14 cellular contexts compared by ENCODE assay signal in genomic region chr5:143646961-143647360, GRCh38.
"Had no signal": no experiment of that assay in that cellular context is flagged by ENCODE, and none has a peak within 500 bp of the region (broad histone marks: within the 10 kb centered on the region; RNA-seq: fewer than 3 reads in every experiment).

No MANE protein-coding gene starts in this region.

- H3K4me3 ChIP-seq: right atrium auricular region, smooth muscle cell had no signal

- H3K36me3 ChIP-seq: right atrium auricular region had no signal

- H3K9me3 Mint-ChIP-seq: activated CD4-positive, alpha-beta memory T cell treated with anti-CD3 and anti-CD28 coated beads for 36 hours; brain; dendritic cell treated with granulocyte-macrophage colony-stimulating factor and Interleukin-4, amounts not matched to agents 40 ng/mL and 50 ng/mL, for 4 days; effector memory CD8-positive, alpha-beta T cell; naive thymus-derived CD8-positive, alpha-beta T cell; stimulated activated memory B cell treated with anti-CD40 and anti-IgM and Interleukin-4, amounts not matched to agents 10 μg/mL and 1 μg/mL and 100 μg/mL, for 72 hours had no signal

- H3K27me3 Mint-ChIP-seq: dendritic cell treated with granulocyte-macrophage colony-stimulating factor and Interleukin-4, amounts not matched to agents 40 ng/mL and 50 ng/mL, for 4 days; effector memory CD8-positive, alpha-beta T cell; naive thymus-derived CD8-positive, alpha-beta T cell; stimulated activated memory B cell treated with anti-CD40 and anti-IgM and Interleukin-4, amounts not matched to agents 10 μg/mL and 1 μg/mL and 100 μg/mL, for 72 hours had no signal

- H3K9me3 ChIP-seq: right atrium auricular region had no signal

- H3K4me1 Mint-ChIP-seq: naive thymus-derived CD8-positive, alpha-beta T cell; stimulated activated memory B cell treated with anti-CD40 and anti-IgM and Interleukin-4, amounts not matched to agents 10 μg/mL and 1 μg/mL and 100 μg/mL, for 72 hours had no signal

- DNase-seq: activated CD4-positive, alpha-beta memory T cell treated with anti-CD3 and anti-CD28 coated beads for 36 hours; activated gamma-delta T cell; activated T-cell treated with anti-CD3 and anti-CD28 coated beads, Interleukin-2, amount 50 U/mL, for 48 hours; amygdala; cerebellar nuclear complex; effector memory CD8-positive, alpha-beta T cell; naive thymus-derived CD8-positive, alpha-beta T cell; T1000 had no signal

- H3K27ac ChIP-seq: right atrium auricular region had no signal

- H3K27ac Mint-ChIP-seq: activated CD4-positive, alpha-beta memory T cell treated with anti-CD3 and anti-CD28 coated beads for 36 hours; activated naive CD8-positive, alpha-beta T cell; brain; dendritic cell treated with granulocyte-macrophage colony-stimulating factor and Interleukin-4, amounts not matched to agents 40 ng/mL and 50 ng/mL, for 4 days; effector memory CD8-positive, alpha-beta T cell; naive thymus-derived CD8-positive, alpha-beta T cell; stimulated activated memory B cell treated with anti-CD40 and anti-IgM and Interleukin-4, amounts not matched to agents 10 μg/mL and 1 μg/mL and 100 μg/mL, for 72 hours had no signal

- H3K36me3 Mint-ChIP-seq: activated CD4-positive, alpha-beta memory T cell treated with anti-CD3 and anti-CD28 coated beads for 36 hours; activated naive CD8-positive, alpha-beta T cell; brain; naive thymus-derived CD8-positive, alpha-beta T cell; stimulated activated memory B cell treated with anti-CD40 and anti-IgM and Interleukin-4, amounts not matched to agents 10 μg/mL and 1 μg/mL and 100 μg/mL, for 72 hours had no signal

- H3K27me3 ChIP-seq: right atrium auricular region had no signal

- H3K4me2 ChIP-seq: smooth muscle cell had no signal

- H3K4me3 Mint-ChIP-seq: activated CD4-positive, alpha-beta memory T cell treated with anti-CD3 and anti-CD28 coated beads for 36 hours; activated naive CD8-positive, alpha-beta T cell; brain; dendritic cell treated with granulocyte-macrophage colony-stimulating factor and Interleukin-4, amounts not matched to agents 40 ng/mL and 50 ng/mL, for 4 days; effector memory CD8-positive, alpha-beta T cell; naive thymus-derived CD8-positive, alpha-beta T cell; stimulated activated memory B cell treated with anti-CD40 and anti-IgM and Interleukin-4, amounts not matched to agents 10 μg/mL and 1 μg/mL and 100 μg/mL, for 72 hours had no signal

- ATAC-seq: effector memory CD8-positive, alpha-beta T cell; naive thymus-derived CD8-positive, alpha-beta T cell; stimulated activated memory B cell treated with anti-CD40 and anti-IgM and Interleukin-4, amounts not matched to agents 10 μg/mL and 1 μg/mL and 100 μg/mL, for 72 hours had no signal
